In genomic region chr1:75908717-75909152, GRCh38 we compare ENCODE assay signal across 9 cellular contexts. TPM values are rescaled to one million over a fixed set of nuclear protein-coding genes. Genes with fewer than 3 reads are reported as not detected.
DNase-seq lines count a peak whose midpoint lies in the region; ATAC-seq and TF ChIP-seq lines count a peak whose summit lies in the region.
"Had no signal": no experiment of that assay in that cellular context is flagged by ENCODE, and none has a peak within 500 bp of the region (broad histone marks: within the 10 kb centered on the region; RNA-seq: fewer than 3 reads in every experiment).

No MANE protein-coding gene starts in this region.

- ATAC-seq in HCT116 (peak; percentile 95), T-helper 17 cell (no peak)

- H2AFZ ChIP-seq in HCT116 (ENCODE audit: low read depth, low read length, poor library complexity, severe bottlenecking) = no peak overlapping the region

- no peaks in the 10 kb centered on the region for H3K9me2 ChIP-seq in HCT116 (ENCODE audit: insufficient read depth)

- H3K27me3 Mint-ChIP-seq in activated CD4-positive, alpha-beta memory T cell treated with anti-CD3 and anti-CD28 coated beads for 36 hours = peaks cover 4% of the 10 kb centered on the region
- H3K27me3 Mint-ChIP-seq in T-helper 17 cell = no peaks in the 10 kb centered on the region

- H3K4me3 Mint-ChIP-seq in activated CD4-positive, alpha-beta memory T cell treated with anti-CD3 and anti-CD28 coated beads for 36 hours = no peak overlapping the region
- H3K4me3 Mint-ChIP-seq in T-helper 17 cell = no peak overlapping the region

- H3K4me1 Mint-ChIP-seq in activated CD4-positive, alpha-beta memory T cell treated with anti-CD3 and anti-CD28 coated beads for 36 hours (ENCODE audit: low read depth) = no peaks in the 10 kb centered on the region
- no peaks in the 10 kb centered on the region for H3K4me1 Mint-ChIP-seq in T-helper 17 cell

- no TSS peak for BruUV-seq in HCT116 (replicated peaks; lab: Mats Ljungman, UMichigan)

- POLR2A ChIA-PET in HCT116 (lab: Charles Lee) = no interaction called here
- POLR2A ChIA-PET in activated CD4-positive, alpha-beta memory T cell treated with anti-CD3 and anti-CD28 coated beads for 36 hours (lab: Charles Lee) = interaction anchor here (0.6 kb wide), 1 partner anchor 25 kb away, joined by 3 read pairs; no protein-coding TSS in a partner anchor

- RAD21 ChIA-PET in HCT116 (lab: Charles Lee; ENCODE audit: low non-redundant PET in 1 of 2, low total read pairs in 2 of 2, uncharacterized antibody in 2 of 2, unreplicated experiment in 2 of 2) = no interaction called here

- TF ChIP-seq RAD21 in HCT116 (IDR thresholded peaks at IDR 0.05; ENCODE audit: low read depth) = peak; percentile 86

- H3K4me2 ChIP-seq in HCT116 (ENCODE audit: low read length) = no peak overlapping the region

- DNase-seq in GM04503 (ENCODE audit: low read depth) (peak; percentile 13), HCT116 (ENCODE audit: low read depth, low spot score) (peak; percentile 40), NCI-H1694 treated with DMSO at 0.1 percent for 48 hours (lab: John Stamatoyannopoulos, UW) (peak; percentile 39), amniotic stem cell (lab: John Stamatoyannopoulos, UW) (peak; percentile 11), midbrain (lab: John Stamatoyannopoulos, UW) (peak; percentile 32), NCI-H774 (lab: John Stamatoyannopoulos, UW) (no peak), T-helper 17 cell (no peak)
- DNase-seq in activated CD4-positive, alpha-beta memory T cell treated with anti-CD3 and anti-CD28 coated beads for 36 hours = no peak

- intact Hi-C loops in HCT116 (cut with micrococcal nuclease) = loop anchor here (1.0 to 5.0 kb wide), 3 partner anchors 246 to 1235 kb away; no protein-coding TSS in a partner anchor
- intact Hi-C loops in activated CD4-positive, alpha-beta memory T cell treated with anti-CD3 and anti-CD28 coated beads for 36 hours (cut with micrococcal nuclease) = no loop called here

- H3K4me1 ChIP-seq in HCT116 (ENCODE audit: control insufficient read depth in 1 of 2, insufficient read depth in 2 of 2, low read length in 2 of 2) = no peaks in the 10 kb centered on the region

- no peaks in the 10 kb centered on the region for H3K79me2 ChIP-seq in HCT116 (ENCODE audit: insufficient read depth, low read length)

- H3K36me3 Mint-ChIP-seq in activated CD4-positive, alpha-beta memory T cell treated with anti-CD3 and anti-CD28 coated beads for 36 hours = peaks cover 3% of the 10 kb centered on the region
- peaks cover 2% of the 10 kb centered on the region for H3K36me3 Mint-ChIP-seq in T-helper 17 cell (ENCODE audit: low read depth)

- peaks cover 17% of the 10 kb centered on the region for H3K9me3 Mint-ChIP-seq in activated CD4-positive, alpha-beta memory T cell treated with anti-CD3 and anti-CD28 coated beads for 36 hours

- no peak overlapping the region for H3K27ac Mint-ChIP-seq in activated CD4-positive, alpha-beta memory T cell treated with anti-CD3 and anti-CD28 coated beads for 36 hours
- H3K27ac Mint-ChIP-seq in T-helper 17 cell = no peak overlapping the region

- H3K36me3 ChIP-seq in HCT116 (ENCODE audit: control insufficient read depth in 1 of 2, insufficient read depth in 2 of 2, low read length in 2 of 2) = no peaks in the 10 kb centered on the region

- peak; percentile 44 to 71 (median 61); a peak in 5 of 6 replicates for TF ChIP-seq CTCF in HCT116 (IDR thresholded peaks at IDR 0.05 in 2 of 3, conservative IDR thresholded peaks at IDR 0.05 in 1 of 3; ENCODE audit: borderline replicate concordance in 1 of 3, insufficient read depth in 1 of 3, low read depth in 2 of 3, low read length in 2 of 3)

- TF ChIP-seq POLR2A in HCT116 (IDR thresholded peaks at IDR 0.05; ENCODE audit: borderline replicate concordance, extremely low read depth, insufficient read depth, insufficient read length) = no peak

- no peaks in the 10 kb centered on the region for H4K20me1 ChIP-seq in HCT116 (ENCODE audit: insufficient read depth)

- no peak overlapping the region for H3K9ac ChIP-seq in HCT116 (ENCODE audit: low read length)

- H3K9me3 ChIP-seq in HCT116 (ENCODE audit: control insufficient read depth in 1 of 2, insufficient read depth in 1 of 2, low read depth in 1 of 2, low read length in 2 of 2) (no peaks in the 10 kb centered on the region), T-helper 17 cell (ENCODE audit: control insufficient read depth, low read length, poor library complexity, severe bottlenecking) (no peaks in the 10 kb centered on the region)

- no peaks in the 10 kb centered on the region for H3K27me3 ChIP-seq in HCT116 (ENCODE audit: insufficient read depth, low read length)

- CTCF ChIA-PET in HCT116 (lab: Charles Lee) = interaction anchor here (1.1 to 1.5 kb wide), 9 partner anchors 9 to 1237 kb away, joined by 3 to 7 read pairs (median 4); no protein-coding TSS in a partner anchor
- CTCF ChIA-PET in activated CD4-positive, alpha-beta memory T cell treated with anti-CD3 and anti-CD28 coated beads for 36 hours (lab: Charles Lee) = no interaction called here

- no peak overlapping the region for H3K27ac ChIP-seq in HCT116 (ENCODE audit: low read depth, low read length)

- no peak overlapping the region for H3K4me3 ChIP-seq in HCT116 (replicated peaks in 1 of 2; ENCODE audit: low read depth in 1 of 2, low read length in 2 of 2)

TF ChIP-seq in HCT116, 20 proteins besides CTCF, POLR2A, EP300 and RAD21:
- TF ChIP-seq ZFX (IDR thresholded peaks at IDR 0.05) (no peak), YY1 (IDR thresholded peaks at IDR 0.05; ENCODE audit: extremely low read depth, insufficient replicate concordance, low read depth, low read length) (no peak), ELF1 (IDR thresholded peaks at IDR 0.05; ENCODE audit: borderline replicate concordance, low read depth) (no peak), POLR2AphosphoS5 (IDR thresholded peaks at IDR 0.05; ENCODE audit: low read depth, low read length) (no peak), CEBPB (IDR thresholded peaks at IDR 0.05; ENCODE audit: low read depth) (no peak), SIN3A (IDR thresholded peaks at IDR 0.05; ENCODE audit: low read depth) (no peak), EZH2 (IDR thresholded peaks at IDR 0.05) (no peak), REST (IDR thresholded peaks at IDR 0.05; ENCODE audit: low read depth) (no peak)
- TF ChIP-seq, protein P1, sequence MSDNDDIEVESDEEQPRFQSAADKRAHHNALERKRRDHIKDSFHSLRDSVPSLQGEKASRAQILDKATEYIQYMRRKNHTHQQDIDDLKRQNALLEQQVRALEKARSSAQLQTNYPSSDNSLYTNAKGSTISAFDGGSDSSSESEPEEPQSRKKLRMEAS (IDR thresholded peaks at IDR 0.05) = no peak

RNA-seq across cellular contexts. Expression of gene ASB17, which starts 23.5 kb away (rescaled TPM):
- total RNA-seq in HCT116 (2021; ENCODE audit: unreplicated experiment) = not detected
- polyA plus RNA-seq in HCT116 (2012) = not detected in 2 replicates
- total RNA-seq in activated CD4-positive, alpha-beta memory T cell treated with anti-CD3 and anti-CD28 coated beads for 36 hours = not detected
- not detected for total RNA-seq in T-helper 17 cell
- total RNA-seq: skeletal muscle tissue had no signal

Comparison
In these comparisons a context has a peak if more than half of its experiments do, and no peak if none do; other contexts are left out.
1. DNase-seq: peak in GM04503 (single experiment), HCT116 (single experiment), NCI-H1694 treated with DMSO at 0.1 percent for 48 hours (single experiment), amniotic stem cell (single experiment) and midbrain (single experiment); none in activated CD4-positive, alpha-beta memory T cell treated with anti-CD3 and anti-CD28 coated beads for 36 hours (single experiment), NCI-H774 (single experiment) and T-helper 17 cell (0 of 3).